1 cellular context compared by ENCODE assay signal in genomic region chr7:150406311-150406564, GRCh38.
TF ChIP-seq lines count a peak whose summit lies in the region.

No MANE protein-coding gene starts in this region.

TF ChIP-seq in SK-N-SH, 30 proteins besides CTCF, POLR2A, EP300 and RAD21 (continued from another document):
- TF ChIP-seq GABPA (IDR thresholded peaks at IDR 0.05; ENCODE audit: low read depth): no peak
TF ChIP-seq in SK-N-SH: peak in this region for 0.
